Comparison of ENCODE assay signal across 18 cellular contexts in the genomic region with DNA sequence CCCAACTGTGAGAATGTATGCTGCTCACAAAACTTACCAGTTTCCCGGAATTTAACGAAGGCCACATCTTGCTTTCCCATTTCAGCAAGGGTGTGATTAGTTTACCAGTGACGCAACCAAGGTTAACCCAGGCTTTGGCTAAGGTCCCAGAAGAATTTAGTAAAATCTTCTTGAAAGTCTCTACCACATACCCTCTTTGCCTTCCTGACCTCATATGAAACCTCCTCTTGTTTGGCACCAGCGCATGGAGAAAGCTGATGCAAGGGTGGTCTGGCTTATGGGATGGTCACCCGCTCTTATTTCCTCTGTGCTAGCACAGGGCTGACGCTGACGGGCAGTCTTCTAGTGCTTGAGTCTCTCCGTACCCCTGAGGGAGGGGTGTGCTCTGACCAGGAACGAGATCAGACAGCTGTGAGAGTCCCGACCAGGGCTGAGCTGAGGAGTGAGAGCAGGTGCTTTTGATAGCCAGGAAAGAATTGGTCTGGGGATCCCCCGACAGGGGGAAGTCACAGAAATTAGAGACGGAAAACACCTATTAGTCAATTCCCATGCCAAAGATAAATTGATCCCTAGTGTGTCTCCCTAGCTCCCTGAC.
DNase-seq lines count a peak whose midpoint lies in the region; ATAC-seq and TF ChIP-seq lines count a peak whose summit lies in the region.
"Had no signal": no experiment of that assay in that cellular context is flagged by ENCODE, and none has a peak within 500 bp of the region (broad histone marks: within the 10 kb centered on the region; RNA-seq: fewer than 3 reads in every experiment).

No MANE protein-coding gene starts in this region.

- H2AFZ ChIP-seq in hepatocyte: no peak overlapping the region
- H2AFZ ChIP-seq: GM23248 had no signal

- no peaks in the 10 kb centered on the region for H4K20me1 ChIP-seq in hepatocyte (ENCODE audit: insufficient read depth, poor library complexity, severe bottlenecking)

- DNase-seq in GM12865 (ENCODE audit: low read depth) (peak; percentile 18), SJCRH30 (peak; percentile 87 to 93), fibroblast of peridontal ligament (ENCODE audit: extremely low read depth) (peak; percentile 90), renal cortical epithelial cell (ENCODE audit: low read depth) (peak; percentile 3), NCI-H187 treated with DMSO at 0.1 percent for 48 hours (lab: John Stamatoyannopoulos, UW) (no peak), hepatocyte (ENCODE audit: low spot score) (no peak)
- DNase-seq: AML-193, COR-L47, DMS153, GM23248, KBM-7, NCI-H1092, NCI-H2227 treated with DMSO at 0.1 percent for 48 hours, NCI-H524, SK-N-SH had no signal

- no peaks in the 10 kb centered on the region for H3K27me3 ChIP-seq in SJCRH30
- H3K27me3 ChIP-seq in hepatocyte: no peaks in the 10 kb centered on the region

- H3K4me1 ChIP-seq in SJCRH30 (peaks cover 7% of the 10 kb centered on the region; the same call in 1 of the 2 replicates), hepatocyte (ENCODE audit: insufficient read depth) (peaks cover 4% of the 10 kb centered on the region)

- ATAC-seq in HG02938 (IDR thresholded peaks at IDR 0.05; ENCODE audit: unreplicated experiment) (no peak), HG02840 (IDR thresholded peaks at IDR 0.05; ENCODE audit: low FRiP score, unreplicated experiment) (no peak)
- ATAC-seq: Panc1 had no signal

- H3K4me2 ChIP-seq in hepatocyte: no peak overlapping the region
- H3K4me2 ChIP-seq: SK-N-SH had no signal

- H3K4me3 ChIP-seq in GM12865 (ENCODE audit: low read depth, low read length) (no peak overlapping the region), SJCRH30 (peak overlapping the region; percentile 23), hepatocyte (no peak overlapping the region)
- H3K4me3 ChIP-seq: GM23248 had no signal

- TF ChIP-seq CTCF in GM12865 (IDR thresholded peaks at IDR 0.05; ENCODE audit: insufficient read depth, low read depth, low read length, missing control alignments) (no peak), hepatocyte (IDR thresholded peaks at IDR 0.05; ENCODE audit: poor library complexity) (no peak)

- 87% methylated on average over 12 of the region's 12 CpGs for WGBS in hepatocyte (ENCODE audit: low lambda C conversion rate, missing lambda C conversion rate)

- H3K9me3 ChIP-seq in SJCRH30 (replicated peaks) (no peaks in the 10 kb centered on the region), hepatocyte (ENCODE audit: low read depth) (no peaks in the 10 kb centered on the region)
- H3K9me3 ChIP-seq: SK-N-SH had no signal

- no peaks in the 10 kb centered on the region for H3K9me2 ChIP-seq in hepatocyte (replicated peaks; ENCODE audit: insufficient read depth)
- H3K9me2 ChIP-seq: SK-N-SH had no signal

- no peaks in the 10 kb centered on the region for H3K79me2 ChIP-seq in hepatocyte

- no peaks in the 10 kb centered on the region for H3K36me3 ChIP-seq in SJCRH30
- H3K36me3 ChIP-seq in hepatocyte (replicated peaks; ENCODE audit: insufficient read depth, low read depth): no peaks in the 10 kb centered on the region

- H3K27ac ChIP-seq in SJCRH30: peak overlapping the region; percentile 60
- no peak overlapping the region for H3K27ac ChIP-seq in hepatocyte
- H3K27ac ChIP-seq: GM23248 had no signal

Comparison
In these comparisons a context has a peak if more than half of its experiments do, and no peak if none do; other contexts are left out.
1. DNase-seq: peak in GM12865 (single experiment), SJCRH30 (2 of 2), fibroblast of peridontal ligament (single experiment) and renal cortical epithelial cell (single experiment); none in NCI-H187 treated with DMSO at 0.1 percent for 48 hours (single experiment) and hepatocyte (single experiment).